In genomic region chr1:103738031-103738430, GRCh38 we compare ENCODE assay signal across 15 cellular contexts. TPM values are rescaled to one million over a fixed set of nuclear protein-coding genes. Genes with fewer than 3 reads are reported as not detected.
"Had no signal": no experiment of that assay in that cellular context is flagged by ENCODE, and none has a peak within 500 bp of the region (broad histone marks: within the 10 kb centered on the region; RNA-seq: fewer than 3 reads in every experiment).

No MANE protein-coding gene starts in this region.

RNA-seq across cellular contexts. Expression of gene AMY1C, which starts 11.7 kb away (rescaled TPM):
- total RNA-seq: activated B cell treated with CpG ODN at 0.5 μM for 24 hours; activated CD4-positive, alpha-beta memory T cell treated with anti-CD3 and anti-CD28 coated beads for 36 hours; activated CD4-positive, alpha-beta memory T cell treated with anti-CD3 and anti-CD28 coated beads, Interleukin-2, amount 10 ng/mL, durations not matched to agents 7 days and 5 days; activated CD4-positive, alpha-beta T cell treated with anti-CD3 and anti-CD28 coated beads for 36 hours; activated CD4-positive, alpha-beta T cell treated with anti-CD3 and anti-CD28 coated beads, Interleukin-2, amount 10 ng/mL, durations not matched to agents 24 days and 14 days; activated CD4-positive, alpha-beta T cell treated with anti-CD3 and anti-CD28 coated beads, Interleukin-2, amount 10 ng/mL, durations not matched to agents 7 days and 5 days; activated CD8-positive, alpha-beta memory T cell treated with anti-CD3 and anti-CD28 coated beads for 36 hours; activated CD8-positive, alpha-beta memory T cell treated with anti-CD3 and anti-CD28 coated beads, Interleukin-2, amount 10 ng/mL, durations not matched to agents 7 days and 5 days; activated CD8-positive, alpha-beta T cell treated with anti-CD3 and anti-CD28 coated beads for 36 hours; activated CD8-positive, alpha-beta T cell treated with anti-CD3 and anti-CD28 coated beads, Interleukin-2, amount 10 ng/mL, durations not matched to agents 7 days and 5 days; T-cell; T-helper 1 cell treated with Interleukin-12 subunit alpha and Interleukin-12 subunit beta and Interleukin-4 antibody, amounts not matched to agents 30 ng/mL and 1 ng/mL, for 36 hours; T-helper 17 cell; T-helper 2 cell treated with Interferon-gamma antibody and Interleukin-4, amounts not matched to agents 100 ng/mL and 5 ng/mL, for 36 hours; WTC11 had no signal

RNA-seq across cellular contexts. Expression of gene AMY1B, which starts 42.0 kb away (rescaled TPM):
- total RNA-seq: activated B cell treated with CpG ODN at 0.5 μM for 24 hours; activated CD4-positive, alpha-beta memory T cell treated with anti-CD3 and anti-CD28 coated beads for 36 hours; activated CD4-positive, alpha-beta memory T cell treated with anti-CD3 and anti-CD28 coated beads, Interleukin-2, amount 10 ng/mL, durations not matched to agents 7 days and 5 days; activated CD4-positive, alpha-beta T cell treated with anti-CD3 and anti-CD28 coated beads for 36 hours; activated CD4-positive, alpha-beta T cell treated with anti-CD3 and anti-CD28 coated beads, Interleukin-2, amount 10 ng/mL, durations not matched to agents 24 days and 14 days; activated CD4-positive, alpha-beta T cell treated with anti-CD3 and anti-CD28 coated beads, Interleukin-2, amount 10 ng/mL, durations not matched to agents 7 days and 5 days; activated CD8-positive, alpha-beta memory T cell treated with anti-CD3 and anti-CD28 coated beads for 36 hours; activated CD8-positive, alpha-beta memory T cell treated with anti-CD3 and anti-CD28 coated beads, Interleukin-2, amount 10 ng/mL, durations not matched to agents 7 days and 5 days; activated CD8-positive, alpha-beta T cell treated with anti-CD3 and anti-CD28 coated beads for 36 hours; activated CD8-positive, alpha-beta T cell treated with anti-CD3 and anti-CD28 coated beads, Interleukin-2, amount 10 ng/mL, durations not matched to agents 7 days and 5 days; T-cell; T-helper 1 cell treated with Interleukin-12 subunit alpha and Interleukin-12 subunit beta and Interleukin-4 antibody, amounts not matched to agents 30 ng/mL and 1 ng/mL, for 36 hours; T-helper 17 cell; T-helper 2 cell treated with Interferon-gamma antibody and Interleukin-4, amounts not matched to agents 100 ng/mL and 5 ng/mL, for 36 hours; WTC11 had no signal
